Comparison of ENCODE assay signal across 31 cellular contexts in the genomic region with DNA sequence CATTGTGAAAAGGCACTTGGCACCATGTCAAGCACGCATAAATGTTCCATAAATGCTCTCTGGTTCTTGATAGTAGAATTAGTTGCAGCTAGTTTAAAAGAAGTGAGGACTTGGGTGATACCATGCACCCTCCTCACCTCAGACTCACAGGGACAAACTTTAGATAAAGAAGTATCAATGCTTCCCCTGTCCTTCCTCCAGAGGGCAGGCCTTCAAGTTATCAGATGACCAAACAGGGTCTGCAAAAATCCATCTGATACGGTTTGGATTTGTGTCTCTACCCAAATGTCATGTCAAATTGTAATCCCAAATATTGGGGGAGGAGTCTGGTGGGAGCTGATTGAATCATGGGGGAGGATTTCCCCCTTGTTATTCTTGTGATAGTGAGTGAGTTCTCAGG. TPM values are rescaled to one million over a fixed set of nuclear protein-coding genes. Genes with fewer than 3 reads are reported as not detected.
"Had no signal": no experiment of that assay in that cellular context is flagged by ENCODE, and none has a peak within 500 bp of the region (broad histone marks: within the 10 kb centered on the region; RNA-seq: fewer than 3 reads in every experiment).

No MANE protein-coding gene starts in this region.

- H3K36me3 Mint-ChIP-seq: mesothelial cell of epicardium; stimulated activated memory B cell treated with anti-CD40 and anti-IgM and Interleukin-4, amounts not matched to agents 10 μg/mL and 1 μg/mL and 100 μg/mL, for 72 hours had no signal

- H3K27ac ChIP-seq: dorsolateral prefrontal cortex, esophagus squamous epithelium, heart right ventricle, left lung, prostate gland, sigmoid colon, suprapubic skin had no signal

- H3K27me3 Mint-ChIP-seq: stimulated activated memory B cell treated with anti-CD40 and anti-IgM and Interleukin-4, amounts not matched to agents 10 μg/mL and 1 μg/mL and 100 μg/mL, for 72 hours had no signal

- DNase-seq: dorsolateral prefrontal cortex; effector CD8-positive, alpha-beta T cell; esophagus squamous epithelium; foreskin melanocyte; glutamatergic neuron; heart right ventricle; hippocampal formation; left cardiac atrium; left lung; mesenchymal stem cell; naive thymus-derived CD4-positive, alpha-beta T cell; nucleus accumbens; right cardiac atrium; sigmoid colon; stimulated activated CD4-positive, alpha-beta T cell treated with anti-CD3 and anti-CD28 coated beads, Interleukin-4, amount 100 ng/mL, for 4 hours; trophoblast cell had no signal

- H3K27ac Mint-ChIP-seq: mesothelial cell of epicardium; naive thymus-derived CD4-positive, alpha-beta T cell; nephron; stimulated activated memory B cell treated with anti-CD40 and anti-IgM and Interleukin-4, amounts not matched to agents 10 μg/mL and 1 μg/mL and 100 μg/mL, for 72 hours; stimulated activated naive CD8-positive, alpha-beta T cell treated with anti-CD3 and anti-CD28 coated beads, Interleukin-15, Interleukin-2, amounts not matched to agents 100 ng/mL and 50 ng/mL, for 24 hours had no signal

- H3K4me3 Mint-ChIP-seq: mesothelial cell of epicardium; naive thymus-derived CD4-positive, alpha-beta T cell; nephron; stimulated activated memory B cell treated with anti-CD40 and anti-IgM and Interleukin-4, amounts not matched to agents 10 μg/mL and 1 μg/mL and 100 μg/mL, for 72 hours; stimulated activated naive CD8-positive, alpha-beta T cell treated with anti-CD3 and anti-CD28 coated beads, Interleukin-15, Interleukin-2, amounts not matched to agents 100 ng/mL and 50 ng/mL, for 24 hours had no signal

- H3K27me3 ChIP-seq: left lung, sigmoid colon, suprapubic skin had no signal

- H3K4me1 Mint-ChIP-seq: mesothelial cell of epicardium; naive thymus-derived CD4-positive, alpha-beta T cell; nephron; stimulated activated memory B cell treated with anti-CD40 and anti-IgM and Interleukin-4, amounts not matched to agents 10 μg/mL and 1 μg/mL and 100 μg/mL, for 72 hours had no signal

- H3K36me3 ChIP-seq: esophagus squamous epithelium, heart right ventricle, left lung, prostate gland, sigmoid colon, suprapubic skin had no signal

- ATAC-seq: heart right ventricle; left cardiac atrium; left lung; naive thymus-derived CD4-positive, alpha-beta T cell; right cardiac atrium; stimulated activated memory B cell treated with anti-CD40 and anti-IgM and Interleukin-4, amounts not matched to agents 10 μg/mL and 1 μg/mL and 100 μg/mL, for 72 hours had no signal

- H3K4me3 ChIP-seq: dorsolateral prefrontal cortex, esophagus squamous epithelium, heart right ventricle, left lung, prostate gland, sigmoid colon, suprapubic skin had no signal

- H3K9me3 ChIP-seq: esophagus squamous epithelium, prostate gland, suprapubic skin had no signal

- H3K4me1 ChIP-seq: esophagus squamous epithelium, heart right ventricle, left lung, prostate gland, sigmoid colon, suprapubic skin had no signal

- FAIRE-seq: endothelial cell of umbilical vein, islet of Langerhans had no signal

RNA-seq across cellular contexts. Expression of a gene that starts 54.1 kb away (rescaled TPM):
- total RNA-seq: endothelial cell of umbilical vein; epithelial cell of proximal tubule; esophagus squamous epithelium; heart right ventricle; kidney epithelial cell; left cardiac atrium; left lung; lung microvascular endothelial cell; mesothelial cell of epicardium; mucosa of gallbladder; naive thymus-derived CD4-positive, alpha-beta T cell; osteocyte; right cardiac atrium; sigmoid colon; skeletal muscle tissue; urinary bladder had no signal
- polyA plus RNA-seq: endothelial cell of umbilical vein; naive thymus-derived CD4-positive, alpha-beta T cell; right cardiac atrium; sigmoid colon had no signal
